Comparison of ENCODE assay signal across 1 cellular context in the genomic region with DNA sequence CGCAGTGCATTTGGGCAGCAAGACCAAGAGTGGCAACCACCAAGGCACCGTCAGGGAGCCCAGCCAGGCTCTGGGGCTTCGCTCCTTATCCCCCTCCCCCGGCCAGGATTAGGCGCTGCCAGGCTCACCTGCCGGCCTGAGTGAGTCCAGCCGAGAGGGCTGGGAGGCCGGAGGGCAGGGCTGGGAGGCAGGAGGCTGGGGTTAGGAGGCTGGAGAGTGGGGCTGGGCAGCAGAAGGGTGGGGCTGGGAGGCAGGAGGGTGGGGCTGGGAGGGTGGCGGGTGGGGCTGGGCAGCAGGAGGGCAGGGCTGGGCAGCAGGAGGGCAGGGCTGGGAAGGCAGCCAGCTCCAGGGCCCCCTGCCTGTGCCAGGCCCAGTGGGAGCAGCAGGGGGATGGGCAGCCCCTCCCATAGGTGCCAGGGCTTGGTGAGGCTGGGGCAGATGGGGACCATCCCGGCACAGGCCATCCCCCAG.
TF ChIP-seq lines count a peak whose summit lies in the region.

No MANE protein-coding gene starts in this region.

TF ChIP-seq in GM23338, 12 proteins besides CTCF, POLR2A, EP300 and RAD21 (continued from another document):
- TF ChIP-seq POLR2AphosphoS5 (IDR thresholded peaks at IDR 0.05; ENCODE audit: low read depth): no peak
- no peak for TF ChIP-seq JUNB (IDR thresholded peaks at IDR 0.05; ENCODE audit: unreplicated experiment)
- TF ChIP-seq, protein P1, sequence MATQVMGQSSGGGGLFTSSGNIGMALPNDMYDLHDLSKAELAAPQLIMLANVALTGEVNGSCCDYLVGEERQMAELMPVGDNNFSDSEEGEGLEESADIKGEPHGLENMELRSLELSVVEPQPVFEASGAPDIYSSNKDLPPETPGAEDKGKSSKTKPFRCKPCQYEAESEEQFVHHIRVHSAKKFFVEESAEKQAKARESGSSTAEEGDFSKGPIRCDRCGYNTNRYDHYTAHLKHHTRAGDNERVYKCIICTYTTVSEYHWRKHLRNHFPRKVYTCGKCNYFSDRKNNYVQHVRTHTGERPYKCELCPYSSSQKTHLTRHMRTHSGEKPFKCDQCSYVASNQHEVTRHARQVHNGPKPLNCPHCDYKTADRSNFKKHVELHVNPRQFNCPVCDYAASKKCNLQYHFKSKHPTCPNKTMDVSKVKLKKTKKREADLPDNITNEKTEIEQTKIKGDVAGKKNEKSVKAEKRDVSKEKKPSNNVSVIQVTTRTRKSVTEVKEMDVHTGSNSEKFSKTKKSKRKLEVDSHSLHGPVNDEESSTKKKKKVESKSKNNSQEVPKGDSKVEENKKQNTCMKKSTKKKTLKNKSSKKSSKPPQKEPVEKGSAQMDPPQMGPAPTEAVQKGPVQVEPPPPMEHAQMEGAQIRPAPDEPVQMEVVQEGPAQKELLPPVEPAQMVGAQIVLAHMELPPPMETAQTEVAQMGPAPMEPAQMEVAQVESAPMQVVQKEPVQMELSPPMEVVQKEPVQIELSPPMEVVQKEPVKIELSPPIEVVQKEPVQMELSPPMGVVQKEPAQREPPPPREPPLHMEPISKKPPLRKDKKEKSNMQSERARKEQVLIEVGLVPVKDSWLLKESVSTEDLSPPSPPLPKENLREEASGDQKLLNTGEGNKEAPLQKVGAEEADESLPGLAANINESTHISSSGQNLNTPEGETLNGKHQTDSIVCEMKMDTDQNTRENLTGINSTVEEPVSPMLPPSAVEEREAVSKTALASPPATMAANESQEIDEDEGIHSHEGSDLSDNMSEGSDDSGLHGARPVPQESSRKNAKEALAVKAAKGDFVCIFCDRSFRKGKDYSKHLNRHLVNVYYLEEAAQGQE (IDR thresholded peaks at IDR 0.05; ENCODE audit: unreplicated experiment): no peak
